Comparison of ENCODE assay signal across 8 cellular contexts in the genomic region with DNA sequence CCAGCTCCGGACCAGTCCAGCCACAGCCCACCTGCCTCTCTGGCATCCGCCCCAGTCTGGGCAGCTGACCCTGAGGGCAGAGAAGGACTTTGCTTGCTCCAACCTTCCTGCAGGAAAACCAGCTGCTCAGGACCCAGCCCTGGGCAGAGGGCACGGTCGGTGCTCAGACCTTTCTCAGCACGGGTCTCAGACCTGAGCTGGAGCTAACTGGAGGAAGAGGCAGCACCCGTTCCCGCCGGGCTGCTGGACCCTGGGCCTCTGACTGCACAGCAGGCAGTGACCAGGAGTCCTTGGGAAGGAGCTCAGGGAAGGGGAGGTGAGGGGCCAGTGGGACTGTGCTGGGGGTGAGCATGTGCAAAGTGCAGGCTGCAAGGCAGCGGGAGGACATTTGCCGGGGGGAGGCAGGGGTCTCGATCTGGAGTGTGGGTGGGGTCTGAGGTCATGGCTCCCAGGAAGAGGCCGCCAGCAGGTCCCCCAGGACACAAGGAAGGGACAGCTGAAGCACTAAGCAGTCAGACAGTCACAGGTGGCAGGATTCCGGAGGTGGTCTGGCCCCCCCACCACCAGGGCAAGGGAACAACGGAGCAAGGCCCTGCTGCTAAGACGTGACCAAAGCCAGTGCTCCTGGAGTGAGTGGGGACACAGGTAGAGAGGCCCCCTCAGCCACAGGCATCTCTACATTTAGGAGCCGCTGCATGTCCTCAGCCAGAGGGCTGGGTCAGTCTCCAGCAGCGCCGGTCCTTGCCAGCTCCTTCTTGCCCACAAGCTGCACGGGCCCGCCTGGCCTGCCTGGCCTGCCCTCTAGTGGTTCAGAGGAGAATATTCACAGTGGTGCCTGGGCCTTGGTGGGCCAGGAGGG. TPM values are rescaled to one million over a fixed set of nuclear protein-coding genes. Genes with fewer than 3 reads are reported as not detected.
DNase-seq lines count a peak whose midpoint lies in the region; ATAC-seq and TF ChIP-seq lines count a peak whose summit lies in the region.

No MANE protein-coding gene starts in this region.

- in situ Hi-C loops in SK-MEL-5 (cut with HindIII; ENCODE audit: low pct_unique_long_range_greater_than_20kb, low sequenced_read_pairs): no loop called here

- H3K4me3 Mint-ChIP-seq in brain: no peak overlapping the region

- H3K27me3 Mint-ChIP-seq in brain: peaks cover 4% of the 10 kb centered on the region

- H3K4me1 Mint-ChIP-seq in brain: peaks cover 42% of the 10 kb centered on the region

- H3K9me3 Mint-ChIP-seq in brain: no peaks in the 10 kb centered on the region

- no peak for ATAC-seq in GM18870 (IDR thresholded peaks at IDR 0.05; ENCODE audit: unreplicated experiment)
- ATAC-seq in HG02884 (IDR thresholded peaks at IDR 0.05; ENCODE audit: unreplicated experiment): no peak

- peaks cover 27% of the 10 kb centered on the region for H3K36me3 Mint-ChIP-seq in brain

- DNase-seq in DMS53 (lab: John Stamatoyannopoulos, UW) (peak; percentile 80), HuH-7 (ENCODE audit: low spot score) (peak; percentile 83), SK-MEL-5 (ENCODE audit: low read depth, low spot score) (peak; percentile 65), iPS-NIHi7 (ENCODE audit: extremely low spot score) (peak; percentile 80)
- peak; percentile 64 for DNase-seq in stimulated activated CD4-positive, alpha-beta T cell treated with anti-CD3 and anti-CD28 coated beads, Interleukin-15, amount 100 ng/mL, for 24 hours

- TF ChIP-seq CTCF in brain (conservative IDR thresholded peaks at IDR 0.05): peak; percentile 83 to 88

- H3K27ac Mint-ChIP-seq in brain: peak overlapping the region; percentile 15 to 82 (median 21)

RNA-seq across cellular contexts. Expression of a gene that starts 4.7 kb away (rescaled TPM):
- total RNA-seq in SK-MEL-5 (2014; rRNA removed; shearing (Covaris generic)): 31.4 and 34.9 TPM in 2 replicates
- polyA plus RNA-seq in SK-MEL-5 (2015; cell fraction: cytosol; rRNA removed): 58.5 and 60.3 TPM in 2 replicates
- 38.5 and 69.3 TPM in 2 replicates for polyA plus RNA-seq in SK-MEL-5 (2015; cell fraction: nucleus; rRNA removed)
- polyA plus RNA-seq in brain (ENCODE audit: insufficient read depth, low read depth, low replicate concordance): 144 TPM

RNA-seq across cellular contexts. Expression of a gene that starts 11.8 kb away (rescaled TPM):
- 0.32 TPM in 1 of 2 replicates, not detected in the other for total RNA-seq in SK-MEL-5 (2014; rRNA removed; shearing (Covaris generic))
- 0.30 and 1.3 TPM in 2 replicates for polyA plus RNA-seq in SK-MEL-5 (2015; cell fraction: cytosol; rRNA removed)
- polyA plus RNA-seq in SK-MEL-5 (2015; cell fraction: nucleus; rRNA removed): 1.9 and 4.6 TPM in 2 replicates
- polyA plus RNA-seq in brain (ENCODE audit: insufficient read depth, low read depth, low replicate concordance): 2.4 TPM

RNA-seq across cellular contexts. Expression of a gene that starts 25.5 kb away (rescaled TPM):
- total RNA-seq in SK-MEL-5 (2014; rRNA removed; shearing (Covaris generic)): 5.2 and 7.4 TPM in 2 replicates
- 17.9 and 18.1 TPM in 2 replicates for polyA plus RNA-seq in SK-MEL-5 (2015; cell fraction: cytosol; rRNA removed)
- polyA plus RNA-seq in SK-MEL-5 (2015; cell fraction: nucleus; rRNA removed): 6.6 and 7.9 TPM in 2 replicates
- polyA plus RNA-seq in brain (ENCODE audit: insufficient read depth, low read depth, low replicate concordance): 19.2 TPM

RNA-seq across cellular contexts. Expression of a gene that starts 38.4 kb away (rescaled TPM):
- total RNA-seq in SK-MEL-5 (2014; rRNA removed; shearing (Covaris generic)): 28.5 and 31.1 TPM in 2 replicates
- 157 and 182 TPM in 2 replicates for polyA plus RNA-seq in SK-MEL-5 (2015; cell fraction: cytosol; rRNA removed)
- 92.1 and 104 TPM in 2 replicates for polyA plus RNA-seq in SK-MEL-5 (2015; cell fraction: nucleus; rRNA removed)
- 78.8 TPM for polyA plus RNA-seq in brain (ENCODE audit: insufficient read depth, low read depth, low replicate concordance)

RNA-seq across cellular contexts. Expression of a gene that starts 43.0 kb away (rescaled TPM):
- 10.1 TPM in 2 replicates for total RNA-seq in SK-MEL-5 (2014; rRNA removed; shearing (Covaris generic))
- 14.1 and 15.6 TPM in 2 replicates for polyA plus RNA-seq in SK-MEL-5 (2015; cell fraction: cytosol; rRNA removed)
- polyA plus RNA-seq in SK-MEL-5 (2015; cell fraction: nucleus; rRNA removed): 30.4 and 44.8 TPM in 2 replicates
- 83.6 TPM for polyA plus RNA-seq in brain (ENCODE audit: insufficient read depth, low read depth, low replicate concordance)
